ENCODE assay signal across 10 cellular contexts in genomic region chr3:13565581-13566461, GRCh38. TPM values are rescaled to one million over a fixed set of nuclear protein-coding genes. Genes with fewer than 3 reads are reported as not detected.
"Had no signal": no experiment of that assay in that cellular context is flagged by ENCODE, and none has a peak within 500 bp of the region (broad histone marks: within the 10 kb centered on the region; RNA-seq: fewer than 3 reads in every experiment).

No MANE protein-coding gene starts in this region.

- H3K4me3 ChIP-seq: tibial artery, vagina had no signal

- ATAC-seq: stimulated activated effector memory CD8-positive, alpha-beta T cell treated with anti-CD3 and anti-CD28 coated beads, Interleukin-12 subunit alpha, Interleukin-12 subunit beta, amount 100 ng/mL, for 72 hours; T-helper 17 cell had no signal

- H3K4me1 ChIP-seq: parathyroid adenoma, tibial artery had no signal

- H3K27ac ChIP-seq: parathyroid adenoma, tibial artery, vagina had no signal

- H3K36me3 ChIP-seq: vagina had no signal

- H3K27me3 ChIP-seq: tibial artery, vagina had no signal

- H3K79me2 ChIP-seq: parathyroid adenoma had no signal

- H3K9me3 ChIP-seq: tibial artery, vagina had no signal

- H3K9ac ChIP-seq: parathyroid adenoma had no signal

- H2AFZ ChIP-seq: parathyroid adenoma had no signal

- DNase-seq: activated CD4-positive, alpha-beta T cell treated with anti-CD3 and anti-CD28 coated beads for 1 hour; activated CD4-positive, alpha-beta T cell treated with anti-CD3 and anti-CD28 coated beads, Interleukin-2, amount 50 U/mL, for 48 hours; activated naive CD4-positive, alpha-beta T cell treated with anti-CD3 and anti-CD28 coated beads for 36 hours; activated T-cell treated with anti-CD3 and anti-CD28 coated beads, Interleukin-2, amount 50 U/mL, for 72 hours; mammary epithelial cell; T-helper 17 cell; tibial artery had no signal

RNA-seq across cellular contexts. Expression of gene FBLN2, which starts 16.9 kb away (rescaled TPM):
- total RNA-seq: activated naive CD4-positive, alpha-beta T cell treated with anti-CD3 and anti-CD28 coated beads for 36 hours had no signal
